In genomic region chr6:1603708-1604346, GRCh38 we compare ENCODE assay signal across 8 cellular contexts. TPM values are rescaled to one million over a fixed set of nuclear protein-coding genes. Genes with fewer than 3 reads are reported as not detected.
DNase-seq lines count a peak whose midpoint lies in the region; ATAC-seq, FAIRE-seq and TF ChIP-seq lines count a peak whose summit lies in the region.

No MANE protein-coding gene starts in this region.

- H3K4me3 ChIP-seq in SK-N-MC, result peak overlapping the region; percentile 73
- peak overlapping the region in 3 of 4 donors; percentile 36 to 45 (median 44) for H3K4me3 ChIP-seq in sigmoid colon
- no peak overlapping the region for H3K4me3 ChIP-seq in small intestine (ENCODE audit: low read depth in 1 of 2, low read length in 2 of 2)

- peaks cover 53 to 91% (median 87%) of the 10 kb centered on the region in 3 donors for H3K27me3 ChIP-seq in sigmoid colon
- H3K27me3 ChIP-seq in small intestine (ENCODE audit: control insufficient read depth in 2 of 2, insufficient read depth in 2 of 2, low read length in 2 of 2), result peaks cover 9 to 55% of the 10 kb centered on the region in 2 donors

- no peak for FAIRE-seq in small intestine (lab: Jason Lieb, UNC)

- TF ChIP-seq EP300 in sigmoid colon (IDR thresholded peaks at IDR 0.05), result no peak

- no peak for TF ChIP-seq CTCF in sigmoid colon (IDR thresholded peaks at IDR 0.05)

- H3K36me3 ChIP-seq in SK-N-MC (ENCODE audit: insufficient read depth, low read length), result no peaks in the 10 kb centered on the region
- H3K36me3 ChIP-seq in sigmoid colon, result no peaks in the 10 kb centered on the region
- H3K36me3 ChIP-seq in small intestine (ENCODE audit: control insufficient read depth in 2 of 2, insufficient read depth in 2 of 2, low read length in 2 of 2), result no peaks in the 10 kb centered on the region

- intact Hi-C loops in left ventricle myocardium superior (cut with micrococcal nuclease), result loop anchor here (5.0 kb wide), 1 partner anchor 593 kb away; no protein-coding TSS in a partner anchor
- intact Hi-C loops in sigmoid colon (cut with DNase I), result loop anchor here (1.0 to 2.0 kb wide), 3 partner anchors 593 to 1030 kb away; no protein-coding TSS in a partner anchor

- no peak for TF ChIP-seq POLR2A in sigmoid colon (IDR thresholded peaks at IDR 0.05)

- no peak overlapping the region for H3K9ac ChIP-seq in SK-N-MC (ENCODE audit: insufficient read length)

- no peak for DNase-seq in SK-N-MC (ENCODE audit: low read depth, low spot score)
- no peak for DNase-seq in left ventricle myocardium superior
- DNase-seq in sigmoid colon, result no peak
- DNase-seq in NCI-H1417 (lab: John Stamatoyannopoulos, UW), result no peak
- no peak for DNase-seq in left lobe of liver (ENCODE audit: low spot score)
- no peak for DNase-seq in small intestine

- ATAC-seq in GM21619 (IDR thresholded peaks at IDR 0.05; ENCODE audit: unreplicated experiment), result peak; percentile 9
- ATAC-seq in left ventricle myocardium superior, result peak; percentile 7
- ATAC-seq in left lobe of liver, result no peak
- ATAC-seq in HG02588 (IDR thresholded peaks at IDR 0.05; ENCODE audit: unreplicated experiment), result no peak

- H3K27ac ChIP-seq in SK-N-MC (no peak overlapping the region), sigmoid colon (no peak overlapping the region), small intestine (ENCODE audit: low read depth in 1 of 2, low read length in 1 of 2) (no peak overlapping the region)

- peaks cover 0 to 43% (median 25%) of the 10 kb centered on the region in 4 donors for H3K4me1 ChIP-seq in sigmoid colon
- H3K4me1 ChIP-seq in small intestine (ENCODE audit: control insufficient read depth in 2 of 2, insufficient read depth in 1 of 2, low read depth in 1 of 2, low read length in 1 of 2), result no peaks in the 10 kb centered on the region

- H3K9me3 ChIP-seq in SK-N-MC (ENCODE audit: low read depth, low read length) (no peaks in the 10 kb centered on the region), sigmoid colon (no peaks in the 10 kb centered on the region), small intestine (ENCODE audit: control insufficient read depth, low read depth) (no peaks in the 10 kb centered on the region)

- WGBS in sigmoid colon, 2 donors, result 10 to 33% methylated on average over 27 of the region's 27 CpGs
- 41 to 51% (median 46%) methylated on average over 27 of the region's 27 CpGs for WGBS in small intestine, 3 donors

RNA-seq across cellular contexts. Expression of gene FOXC1, which starts 5.9 kb away (rescaled TPM):
- total RNA-seq in left ventricle myocardium superior, result 2.7 TPM
- total RNA-seq in sigmoid colon, result 1 to 10 TPM; 1.5 to 3.0 (median 1.8) TPM
- under 1 TPM in 2 of 3 donors, not detected in 1; 0.60 to 0.70 TPM for polyA plus RNA-seq in sigmoid colon
- total RNA-seq in left lobe of liver, result 0.38 TPM
- 1 to 10 TPM in 1 of 3 donors, under 1 TPM in 1, not detected in 1; 0.27 to 3.1 TPM for polyA plus RNA-seq in small intestine

Comparison
In these comparisons a context has a peak if more than half of its experiments do, and no peak if none do; other contexts are left out.
1. ATAC-seq: peak in GM21619 (single experiment) and left ventricle myocardium superior (single experiment); none in left lobe of liver (single experiment) and HG02588 (single experiment).
2. H3K4me3 ChIP-seq: peak in SK-N-MC (single experiment) and sigmoid colon (3 of 4); none in small intestine (0 of 2).